In the genomic region with DNA sequence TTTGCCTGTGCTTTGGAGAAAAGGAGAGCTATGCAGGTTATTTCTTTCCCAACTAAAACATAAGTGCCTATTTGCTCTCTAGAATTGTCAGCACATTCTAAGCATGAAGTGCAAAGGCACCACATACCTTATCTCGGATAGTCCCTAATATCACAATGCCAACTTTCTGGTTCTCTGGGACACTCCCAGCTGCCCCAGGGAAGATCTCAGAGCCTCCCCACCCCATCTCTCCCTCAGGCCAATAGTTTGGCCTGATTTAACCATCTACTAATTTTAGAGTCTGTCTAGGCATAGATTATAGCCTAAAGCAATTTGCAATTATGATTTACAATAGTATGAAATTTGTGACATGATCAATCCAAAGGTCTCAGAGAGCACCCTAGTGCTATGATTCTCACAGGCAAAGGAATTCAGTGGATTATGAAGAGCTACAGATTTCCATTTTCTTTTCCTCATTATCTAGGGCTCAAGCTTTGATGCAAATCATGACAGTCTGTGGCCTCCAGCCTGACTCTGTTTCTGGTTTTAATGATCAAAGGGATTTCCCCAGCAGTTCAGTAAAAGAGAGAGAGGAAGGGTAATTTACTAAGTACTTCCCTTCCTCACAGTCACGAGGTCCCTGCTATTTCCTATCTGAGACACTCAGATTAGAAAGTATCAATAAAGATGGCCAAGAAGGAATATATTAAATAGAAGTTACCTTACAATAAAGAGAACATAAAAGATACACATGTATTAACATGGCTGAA, we compare ENCODE assay signal across 8 cellular contexts. TPM values are rescaled to one million over a fixed set of nuclear protein-coding genes. Genes with fewer than 3 reads are reported as not detected.
DNase-seq lines count a peak whose midpoint lies in the region; ATAC-seq, FAIRE-seq and TF ChIP-seq lines count a peak whose summit lies in the region.

No MANE protein-coding gene starts in this region.

- H2AFZ ChIP-seq in GM12878 (ENCODE audit: control insufficient read depth, low read depth, low read length), result no peak overlapping the region; the same call in 1 of the 2 replicates

- no peaks in the 10 kb centered on the region; the same call in 2 of the 3 replicates for H3K9me3 ChIP-seq in GM12878 (replicated peaks; ENCODE audit: control insufficient read depth, insufficient read depth, low read length)

- RAD21 ChIA-PET in GM12878 (lab: Charles Lee; ENCODE audit: unreplicated experiment), result no interaction called here

- no peaks in the 10 kb centered on the region for H3K36me3 Mint-ChIP-seq in immature natural killer cell

- intact Hi-C loops in GM12878 (cut with micrococcal nuclease; ENCODE audit: unreplicated experiment), result loop anchor here (2.0 kb wide), 1 partner anchor 57 kb away; no protein-coding TSS in a partner anchor

- no peak overlapping the region for H3K9ac ChIP-seq in GM12878 (ENCODE audit: control insufficient read depth, insufficient read depth, low read length)

- no peak overlapping the region for H3K4me3 ChIP-seq in GM12878

- no peaks in the 10 kb centered on the region for H3K79me2 ChIP-seq in GM12878 (ENCODE audit: control insufficient read depth, insufficient read depth, low read length)

- TF ChIP-seq RAD21 in GM12878 (IDR thresholded peaks at IDR 0.05; ENCODE audit: insufficient read depth, low read depth, low read length), result no peak

- H3K4me3 Mint-ChIP-seq in immature natural killer cell, result no peak overlapping the region

- no peak for TF ChIP-seq EP300 in GM12878 (IDR thresholded peaks at IDR 0.05; ENCODE audit: borderline replicate concordance in 1 of 2, control insufficient read depth in 1 of 2, low read depth in 2 of 2, low read length in 2 of 2)

- no peaks in the 10 kb centered on the region for H4K20me1 ChIP-seq in GM12878 (ENCODE audit: control insufficient read depth, insufficient read depth)

- H3K9me3 Mint-ChIP-seq in immature natural killer cell, result no peaks in the 10 kb centered on the region

- SMC1A ChIA-PET in GM12878 (lab: Charles Lee; ENCODE audit: uncharacterized antibody, unreplicated experiment), result no interaction called here

- H3K4me2 ChIP-seq in GM12878 (ENCODE audit: control insufficient read depth, insufficient read depth), result peak overlapping the region; percentile 0

- H3K27ac ChIP-seq in GM12878 (ENCODE audit: control insufficient read depth, insufficient read depth), result no peak overlapping the region

- in situ Hi-C loops in GM12878 (cut with MboI), result no loop called here

- peak; percentile 44 for DNase-seq in GM10266 (ENCODE audit: extremely low spot score)
- peak; percentile 45 for DNase-seq in GM12878 (ENCODE audit: low read depth, low spot score)
- no peak for DNase-seq in immature natural killer cell
- DNase-seq in NCI-H2227 treated with DMSO at 0.1 percent for 48 hours (lab: John Stamatoyannopoulos, UW), result no peak
- DNase-seq in NCI-H1048 (lab: John Stamatoyannopoulos, UW), result no peak
- DNase-seq in kidney glomerular epithelial cell (lab: John Stamatoyannopoulos, UW), result no peak

- no peak for TF ChIP-seq POLR2A in GM12878 (IDR thresholded peaks at IDR 0.05; ENCODE audit: low read depth, low read length)

- H3K27me3 ChIP-seq in GM12878 (replicated peaks in 1 of 2; ENCODE audit: control insufficient read depth in 2 of 2, insufficient read depth in 2 of 2, low read length in 1 of 2), result no peaks in the 10 kb centered on the region

- FAIRE-seq in GM12878 (lab: Jason Lieb, UNC), result peak; percentile 75

- peaks cover 0 to 4% (median 0%) of the 10 kb centered on the region in 3 donors for H3K27me3 Mint-ChIP-seq in immature natural killer cell (ENCODE audit: low read depth in 3 of 3)

- ATAC-seq in GM19455 (IDR thresholded peaks at IDR 0.05; ENCODE audit: unreplicated experiment) (peak; percentile 63), HG03280 (IDR thresholded peaks at IDR 0.05; ENCODE audit: unreplicated experiment) (peak; percentile 67), GM12878 (peak; percentile 88)

- no peaks in the 10 kb centered on the region for H3K36me3 ChIP-seq in GM12878 (ENCODE audit: control insufficient read depth in 2 of 2, insufficient read depth in 2 of 2, low read length in 1 of 2)

- CTCF ChIA-PET in GM12878 (lab: Yijun Ruan, JAX), result interaction anchor here (0.8 kb wide), 1 partner anchor 26 kb away, joined by 3 read pairs; no protein-coding TSS in a partner anchor

- TF ChIP-seq CTCF in GM10266 (IDR thresholded peaks at IDR 0.05; ENCODE audit: control insufficient read depth, insufficient read depth, low read depth, missing control alignments) (no peak), GM12878 (IDR thresholded peaks at IDR 0.05 in 2 of 3, conservative IDR thresholded peaks at IDR 0.05 in 1 of 3; ENCODE audit: control insufficient read depth in 2 of 3, extremely low read depth in 1 of 3, insufficient read depth in 1 of 3, low read depth in 3 of 3, low read length in 3 of 3) (no peak)

- H3K4me1 ChIP-seq in GM12878 (ENCODE audit: control insufficient read depth, insufficient read depth, low read length), result peaks cover 20% of the 10 kb centered on the region

- no peaks in the 10 kb centered on the region for H3K4me1 Mint-ChIP-seq in immature natural killer cell

- no TSS peak for BruUV-seq in GM12878 (replicated peaks; lab: Mats Ljungman, UMichigan)

- no peak overlapping the region for H3K27ac Mint-ChIP-seq in immature natural killer cell

- POLR2A ChIA-PET in GM12878 (lab: Charles Lee), result interaction anchor here (1.8 kb wide), 1 partner anchor 14 kb away, joined by 3 read pairs; no protein-coding TSS in a partner anchor

- 42% methylated on average over 2 of the region's 2 CpGs for WGBS in GM12878 (ENCODE audit: insufficient coverage, insufficient replicate concordance, low lambda C conversion rate, missing lambda C conversion rate)

TF ChIP-seq in GM12878, 131 proteins besides CTCF, POLR2A, EP300 and RAD21 (continues in another document):
- 0 out of 2 replicates have a peak, but pooled peaks have one; percentile 17 for TF ChIP-seq TCF7 (IDR thresholded peaks at IDR 0.05; ENCODE audit: borderline replicate concordance)
- TF ChIP-seq ZNF274 (IDR thresholded peaks at IDR 0.05; ENCODE audit: insufficient read depth, insufficient read length), result no peak
- no peak for TF ChIP-seq SMAD5 (IDR thresholded peaks at IDR 0.05; ENCODE audit: low read depth)
- 0 out of 2 replicates have a peak, but pooled peaks have one; percentile 2 for TF ChIP-seq JUNB (IDR thresholded peaks at IDR 0.05)
- TF ChIP-seq, protein P1, sequence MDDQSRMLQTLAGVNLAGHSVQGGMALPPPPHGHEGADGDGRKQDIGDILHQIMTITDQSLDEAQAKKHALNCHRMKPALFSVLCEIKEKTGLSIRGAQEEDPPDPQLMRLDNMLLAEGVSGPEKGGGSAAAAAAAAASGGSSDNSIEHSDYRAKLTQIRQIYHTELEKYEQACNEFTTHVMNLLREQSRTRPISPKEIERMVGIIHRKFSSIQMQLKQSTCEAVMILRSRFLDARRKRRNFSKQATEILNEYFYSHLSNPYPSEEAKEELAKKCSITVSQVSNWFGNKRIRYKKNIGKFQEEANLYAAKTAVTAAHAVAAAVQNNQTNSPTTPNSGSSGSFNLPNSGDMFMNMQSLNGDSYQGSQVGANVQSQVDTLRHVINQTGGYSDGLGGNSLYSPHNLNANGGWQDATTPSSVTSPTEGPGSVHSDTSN (IDR thresholded peaks at IDR 0.05; ENCODE audit: insufficient replicate concordance, low read depth, low read length), result no peak
- TF ChIP-seq BCL11A (IDR thresholded peaks at IDR 0.05; ENCODE audit: low read depth, low read length), result peak; percentile 72
- TF ChIP-seq NFIC (IDR thresholded peaks at IDR 0.05; ENCODE audit: low read depth, low read length), result peak; percentile 38; the same call in 1 of the 2 replicates
- no peak for TF ChIP-seq SMAD1 (IDR thresholded peaks at IDR 0.05; ENCODE audit: low read depth, partially characterized antibody)
- TF ChIP-seq, protein P2, sequence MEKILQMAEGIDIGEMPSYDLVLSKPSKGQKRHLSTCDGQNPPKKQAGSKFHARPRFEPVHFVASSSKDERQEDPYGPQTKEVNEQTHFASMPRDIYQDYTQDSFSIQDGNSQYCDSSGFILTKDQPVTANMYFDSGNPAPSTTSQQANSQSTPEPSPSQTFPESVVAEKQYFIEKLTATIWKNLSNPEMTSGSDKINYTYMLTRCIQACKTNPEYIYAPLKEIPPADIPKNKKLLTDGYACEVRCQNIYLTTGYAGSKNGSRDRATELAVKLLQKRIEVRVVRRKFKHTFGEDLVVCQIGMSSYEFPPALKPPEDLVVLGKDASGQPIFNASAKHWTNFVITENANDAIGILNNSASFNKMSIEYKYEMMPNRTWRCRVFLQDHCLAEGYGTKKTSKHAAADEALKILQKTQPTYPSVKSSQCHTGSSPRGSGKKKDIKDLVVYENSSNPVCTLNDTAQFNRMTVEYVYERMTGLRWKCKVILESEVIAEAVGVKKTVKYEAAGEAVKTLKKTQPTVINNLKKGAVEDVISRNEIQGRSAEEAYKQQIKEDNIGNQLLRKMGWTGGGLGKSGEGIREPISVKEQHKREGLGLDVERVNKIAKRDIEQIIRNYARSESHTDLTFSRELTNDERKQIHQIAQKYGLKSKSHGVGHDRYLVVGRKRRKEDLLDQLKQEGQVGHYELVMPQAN (conservative IDR thresholded peaks at IDR 0.05), result no peak
- peak; percentile 43; the same call in 1 of the 2 replicates for TF ChIP-seq SPI1 (IDR thresholded peaks at IDR 0.05; ENCODE audit: borderline replicate concordance, insufficient read depth, low read depth, low read length)
- no peak for TF ChIP-seq SMC3 (IDR thresholded peaks at IDR 0.05; ENCODE audit: borderline replicate concordance, low read length)
- TF ChIP-seq ETV6 (conservative IDR thresholded peaks at IDR 0.05 in 1 of 2, IDR thresholded peaks at IDR 0.05 in 1 of 2; ENCODE audit: borderline replicate concordance in 1 of 2, low read depth in 1 of 2), result peak in 1 of 2 experiments; percentile 85; a peak in 2 of 4 replicates
- no peak for TF ChIP-seq HDAC2 (IDR thresholded peaks at IDR 0.05)

RNA-seq across cellular contexts. Expression of a gene that starts 28.9 kb away (rescaled TPM):
- not detected in 2 replicates for total RNA-seq in GM12878 (2013; cell fraction: nucleolus; rRNA removed)
- total RNA-seq in GM12878 (2014; rRNA removed) (not detected in 2 replicates), GM12878 (2014; rRNA removed; fragmentation: Illumina TruSeq; extraction: Trizol) (not detected in 2 replicates), GM12878 (2021) (not detected in 2 replicates)
- not detected for polyA plus RNA-seq in GM12878 (2011; ENCODE audit: low read depth)
- polyA plus RNA-seq in GM12878 (2011; rRNA removed) (not detected in 2 replicates), GM12878 (2014; fragmentation: Illumina TruSeq; extraction: Trizol) (not detected in 2 replicates), GM12878 (2014; fragmentation: Nextera tagmentation; extraction: Ambion mirVana) (not detected), GM12878 (2014; rRNA removed) (not detected in 2 replicates), GM12878 (2016; fragmentation: Nextera tagmentation; extraction: Ambion mirVana) (not detected), immature natural killer cell (not detected)
- polyA plus RNA-seq in GM12878 (2011; cell fraction: cytosol; rRNA removed), result not detected in 2 replicates
- not detected in 2 replicates for polyA plus RNA-seq in GM12878 (2011; cell fraction: nucleus; rRNA removed)
- polyA plus RNA-seq in GM12878 (2012), result 0.15 TPM in 1 of 2 replicates, not detected in the other
- polyA minus RNA-seq in GM12878 (2011; rRNA and poly(A)+ RNA removed), result not detected in 2 replicates
- not detected in 2 replicates for polyA minus RNA-seq in GM12878 (2011; cell fraction: cytosol; rRNA and poly(A)+ RNA removed)
- polyA minus RNA-seq in GM12878 (2011; cell fraction: nucleus; rRNA and poly(A)+ RNA removed), result not detected in 2 replicates

Comparison
In these comparisons a context has a peak if more than half of its experiments do, and no peak if none do; other contexts are left out.
1. DNase-seq: peak in GM10266 (single experiment) and GM12878 (single experiment); none in immature natural killer cell (0 of 3), NCI-H2227 treated with DMSO at 0.1 percent for 48 hours (single experiment), NCI-H1048 (single experiment) and kidney glomerular epithelial cell (single experiment).
2. Peak in every context shown above with its lines, with median percentiles within 50 percentile points of each other: ATAC-seq.